Comparison of ENCODE assay signal across 16 cellular contexts in the genomic region with DNA sequence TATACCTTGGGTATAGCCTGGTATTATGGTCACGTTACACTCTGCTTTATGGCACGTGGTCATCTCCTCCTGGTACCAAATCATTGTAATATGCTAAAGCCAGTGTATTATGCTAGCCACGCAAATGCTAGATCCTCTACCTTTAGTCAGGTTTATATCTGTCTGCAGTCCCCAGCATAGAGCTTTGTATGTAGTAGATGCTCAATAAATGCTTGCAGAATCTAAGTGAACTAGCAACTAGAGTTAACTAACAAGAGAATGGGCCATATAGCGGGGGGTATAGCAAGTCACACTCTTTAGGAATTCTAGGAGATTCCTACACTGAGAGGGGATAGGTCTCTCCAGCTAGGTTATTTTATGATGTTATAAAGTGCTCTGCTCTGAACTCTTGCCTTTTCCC. TPM values are rescaled to one million over a fixed set of nuclear protein-coding genes. Genes with fewer than 3 reads are reported as not detected.
DNase-seq lines count a peak whose midpoint lies in the region; ATAC-seq and TF ChIP-seq lines count a peak whose summit lies in the region.
"Had no signal": no experiment of that assay in that cellular context is flagged by ENCODE, and none has a peak within 500 bp of the region (broad histone marks: within the 10 kb centered on the region; RNA-seq: fewer than 3 reads in every experiment).

No MANE protein-coding gene starts in this region.

- no peaks in the 10 kb centered on the region for H3K27me3 ChIP-seq in smooth muscle cell (ENCODE audit: low read depth)
- H3K27me3 ChIP-seq: BLaER1 treated with 17β-estradiol and CSF1 and Interleukin-3, amounts not matched to agents 10 nM and 100 nM had no signal

- no peaks in the 10 kb centered on the region for H3K36me3 ChIP-seq in smooth muscle cell (ENCODE audit: low read depth)

- no peak overlapping the region for H3K4me2 ChIP-seq in smooth muscle cell

- no peak overlapping the region for H3K9ac ChIP-seq in smooth muscle cell (ENCODE audit: low read depth)
- H3K9ac ChIP-seq: BLaER1 treated with 17β-estradiol and CSF1 and Interleukin-3, amounts not matched to agents 10 nM and 100 nM had no signal

- POLR2A ChIA-PET in T-cell (lab: Charles Lee): no interaction called here

- CTCF ChIA-PET in T-cell (lab: Charles Lee): no interaction called here

- 98% methylated on average over 4 of the region's 4 CpGs for WGBS in smooth muscle cell (ENCODE audit: low lambda C conversion rate)

- ATAC-seq in natural killer cell (no peak), T-cell (replicated peaks in 1 of 4) (no peak), GM18502 (IDR thresholded peaks at IDR 0.05; ENCODE audit: poor library complexity, unreplicated experiment) (no peak), left cardiac atrium (no peak)
- no peak for ATAC-seq in natural killer cell treated with Interleukin-12 subunit alpha and Interleukin-12 subunit beta and Interleukin-15 and Interleukin-18, amount 100 ng/mL, for 72 hours

- H2AFZ ChIP-seq in smooth muscle cell (ENCODE audit: low read depth): no peak overlapping the region

- peaks cover 3% of the 10 kb centered on the region for H3F3A ChIP-seq in smooth muscle cell (ENCODE audit: low read depth)

- intact Hi-C loops in natural killer cell (cut with micrococcal nuclease) (no loop called here), left cardiac atrium (cut with DNase I) (no loop called here)

- DNase-seq in natural killer cell (no peak), T-cell (no peak), smooth muscle cell (lab: John Stamatoyannopoulos, UW; ENCODE audit: unreplicated experiment) (no peak), left cardiac atrium (no peak)
- no peak for DNase-seq in natural killer cell treated with Interleukin-12 subunit alpha and Interleukin-12 subunit beta and Interleukin-15 and Interleukin-18, amount 100 ng/mL, for 72 hours (ENCODE audit: low spot score)
- DNase-seq: 8988T; AML-193; CD4-positive, CD25-positive, alpha-beta regulatory T cell; DMS79; EL; HFFc6 had no signal

- TF ChIP-seq CTCF in natural killer cell (IDR thresholded peaks at IDR 0.05): no peak
- no peak for TF ChIP-seq CTCF in nephron (IDR thresholded peaks at IDR 0.05; ENCODE audit: unreplicated experiment in 3 of 3)
- no peak for TF ChIP-seq CTCF in smooth muscle cell (IDR thresholded peaks at IDR 0.05; ENCODE audit: borderline replicate concordance, insufficient read depth, poor library complexity, severe bottlenecking)

- peaks cover 12% of the 10 kb centered on the region for H4K20me1 ChIP-seq in smooth muscle cell (ENCODE audit: low read depth)

- no peaks in the 10 kb centered on the region for H3K9me3 ChIP-seq in smooth muscle cell (replicated peaks; ENCODE audit: low read depth)
- H3K9me3 ChIP-seq: HAP-1 had no signal

- H3K27ac ChIP-seq in smooth muscle cell (ENCODE audit: low read depth): no peak overlapping the region
- H3K27ac ChIP-seq: BLaER1 treated with 17β-estradiol and CSF1 and Interleukin-3, amounts not matched to agents 10 nM and 100 nM had no signal

- no peak overlapping the region for H3K4me3 ChIP-seq in smooth muscle cell
- H3K4me3 ChIP-seq: BLaER1 treated with 17β-estradiol and CSF1 and Interleukin-3, amounts not matched to agents 10 nM and 100 nM; HAP-1 had no signal

- peaks cover 3% of the 10 kb centered on the region for H3K4me1 ChIP-seq in smooth muscle cell (ENCODE audit: low read depth)

- peaks cover 54% of the 10 kb centered on the region for H3K79me2 ChIP-seq in smooth muscle cell (ENCODE audit: low read depth)

- H3K4me1 Mint-ChIP-seq in natural killer cell (peaks cover 54 to 63% of the 10 kb centered on the region in 2 donors), T-cell (peaks cover 52 to 62% (median 58%) of the 10 kb centered on the region in 3 donors), nephron (peaks cover 26% of the 10 kb centered on the region)
- peaks cover 44 to 45% of the 10 kb centered on the region in 2 donors for H3K4me1 Mint-ChIP-seq in natural killer cell treated with Interleukin-12 subunit alpha and Interleukin-12 subunit beta and Interleukin-15 and Interleukin-18, amount 100 ng/mL, for 72 hours (ENCODE audit: low read depth in 2 of 2)

- no peak overlapping the region for H3K4me3 Mint-ChIP-seq in natural killer cell
- no peak overlapping the region for H3K4me3 Mint-ChIP-seq in natural killer cell treated with Interleukin-12 subunit alpha and Interleukin-12 subunit beta and Interleukin-15 and Interleukin-18, amount 100 ng/mL, for 72 hours
- no peak overlapping the region for H3K4me3 Mint-ChIP-seq in T-cell
- peak overlapping the region in 2 of 3 experiments; percentile 33 to 61 for H3K4me3 Mint-ChIP-seq in nephron
- H3K4me3 Mint-ChIP-seq: HFFc6 had no signal

- peak overlapping the region; percentile 39 to 98 for H3K27ac Mint-ChIP-seq in natural killer cell
- H3K27ac Mint-ChIP-seq in natural killer cell treated with Interleukin-12 subunit alpha and Interleukin-12 subunit beta and Interleukin-15 and Interleukin-18, amount 100 ng/mL, for 72 hours: no peak overlapping the region
- peak overlapping the region; percentile 2 to 44 for H3K27ac Mint-ChIP-seq in T-cell
- no peak overlapping the region for H3K27ac Mint-ChIP-seq in nephron
- H3K27ac Mint-ChIP-seq: HFFc6 had no signal

- H3K9me3 Mint-ChIP-seq in natural killer cell: no peaks in the 10 kb centered on the region
- H3K9me3 Mint-ChIP-seq in natural killer cell treated with Interleukin-12 subunit alpha and Interleukin-12 subunit beta and Interleukin-15 and Interleukin-18, amount 100 ng/mL, for 72 hours: no peaks in the 10 kb centered on the region
- no peaks in the 10 kb centered on the region for H3K9me3 Mint-ChIP-seq in T-cell
- peaks cover 3% of the 10 kb centered on the region for H3K9me3 Mint-ChIP-seq in nephron
- H3K9me3 Mint-ChIP-seq: HFFc6, IgD-negative memory B cell had no signal

- H3K36me3 Mint-ChIP-seq in natural killer cell: no peaks in the 10 kb centered on the region
- peaks cover 2% of the 10 kb centered on the region for H3K36me3 Mint-ChIP-seq in natural killer cell treated with Interleukin-12 subunit alpha and Interleukin-12 subunit beta and Interleukin-15 and Interleukin-18, amount 100 ng/mL, for 72 hours
- H3K36me3 Mint-ChIP-seq in T-cell: peaks cover 18% of the 10 kb centered on the region
- peaks cover 42% of the 10 kb centered on the region for H3K36me3 Mint-ChIP-seq in nephron (ENCODE audit: low read depth)
- H3K36me3 Mint-ChIP-seq: IgD-negative memory B cell had no signal

- H3K27me3 Mint-ChIP-seq in natural killer cell (ENCODE audit: low read depth in 2 of 2) (no peaks in the 10 kb centered on the region), T-cell (no peaks in the 10 kb centered on the region), nephron (ENCODE audit: low read depth) (no peaks in the 10 kb centered on the region)
- H3K27me3 Mint-ChIP-seq in natural killer cell treated with Interleukin-12 subunit alpha and Interleukin-12 subunit beta and Interleukin-15 and Interleukin-18, amount 100 ng/mL, for 72 hours: no peaks in the 10 kb centered on the region
- H3K27me3 Mint-ChIP-seq: CD4-positive, CD25-positive, alpha-beta regulatory T cell; IgD-negative memory B cell had no signal

RNA-seq across cellular contexts. Expression of a gene that starts 3.0 kb away (rescaled TPM):
- total RNA-seq in natural killer cell (100 to 1,000 TPM in 2 of 3 donors, 10 to 100 TPM in 1; 87.9 to 124 (median 119) TPM), T-cell (100 to 1,000 TPM in 1 of 5 donors, 10 to 100 TPM in 4; 71.0 to 103 (median 86.1) TPM), smooth muscle cell (36.9 and 40.4 TPM in 2 replicates), left cardiac atrium (10 to 100 TPM; 15.9 to 20.3 TPM)
- total RNA-seq in natural killer cell treated with Interleukin-12 subunit alpha and Interleukin-12 subunit beta and Interleukin-15 and Interleukin-18, amount 100 ng/mL, for 72 hours: 10 to 100 TPM; 71.0 to 78.0 TPM
- polyA plus RNA-seq in smooth muscle cell: 56.8 and 60.6 TPM in 2 replicates

RNA-seq across cellular contexts. Expression of a gene that starts 29.4 kb away (rescaled TPM):
- total RNA-seq in natural killer cell: 100 to 1,000 TPM; 161 to 199 (median 195) TPM
- total RNA-seq in natural killer cell treated with Interleukin-12 subunit alpha and Interleukin-12 subunit beta and Interleukin-15 and Interleukin-18, amount 100 ng/mL, for 72 hours: 100 to 1,000 TPM in 1 of 2 donors, 10 to 100 TPM in 1; 77.2 to 132 TPM
- total RNA-seq in T-cell: 10 to 100 TPM in 3 of 5 donors, 1 to 10 TPM in 2; 6.0 to 33.2 (median 12.1) TPM
- total RNA-seq in smooth muscle cell: 270 and 303 TPM in 2 replicates
- 518 and 596 TPM in 2 replicates for polyA plus RNA-seq in smooth muscle cell
- 100 to 1,000 TPM; 146 to 235 TPM for total RNA-seq in left cardiac atrium

RNA-seq across cellular contexts. Expression of a gene that starts 37.6 kb away (rescaled TPM):
- total RNA-seq in natural killer cell: under 1 TPM in 1 of 3 donors, not detected in 2; 0.26 TPM
- not detected for total RNA-seq in natural killer cell treated with Interleukin-12 subunit alpha and Interleukin-12 subunit beta and Interleukin-15 and Interleukin-18, amount 100 ng/mL, for 72 hours
- total RNA-seq in T-cell: under 1 TPM; 0.15 to 0.77 (median 0.38) TPM
- 0.40 and 1.2 TPM in 2 replicates for total RNA-seq in smooth muscle cell
- polyA plus RNA-seq in smooth muscle cell: 4.7 and 5.2 TPM in 2 replicates
- total RNA-seq in left cardiac atrium: 1 to 10 TPM; 4.9 to 5.1 TPM
- total RNA-seq: CD4-positive, CD25-positive, alpha-beta regulatory T cell had no signal
- polyA plus RNA-seq: CD4-positive, CD25-positive, alpha-beta regulatory T cell had no signal

RNA-seq across cellular contexts. Expression of a gene that starts 57.9 kb away (rescaled TPM):
- 100 to 1,000 TPM; 231 to 244 (median 233) TPM for total RNA-seq in natural killer cell
- 100 to 1,000 TPM; 213 to 259 TPM for total RNA-seq in natural killer cell treated with Interleukin-12 subunit alpha and Interleukin-12 subunit beta and Interleukin-15 and Interleukin-18, amount 100 ng/mL, for 72 hours
- total RNA-seq in T-cell: 100 to 1,000 TPM; 115 to 189 (median 138) TPM
- total RNA-seq in smooth muscle cell: 238 and 264 TPM in 2 replicates
- 100 and 114 TPM in 2 replicates for polyA plus RNA-seq in smooth muscle cell
- 10 to 100 TPM; 48.1 to 59.9 TPM for total RNA-seq in left cardiac atrium

RNA-seq across cellular contexts. Expression of a gene that starts 58.6 kb away (rescaled TPM):
- total RNA-seq in natural killer cell: 10 to 100 TPM; 23.5 to 32.3 (median 30.1) TPM
- 10 to 100 TPM; 11.9 to 19.2 TPM for total RNA-seq in natural killer cell treated with Interleukin-12 subunit alpha and Interleukin-12 subunit beta and Interleukin-15 and Interleukin-18, amount 100 ng/mL, for 72 hours
- total RNA-seq in T-cell: 10 to 100 TPM; 15.9 to 33.7 (median 17.7) TPM
- total RNA-seq in smooth muscle cell: 17.2 and 28.0 TPM in 2 replicates
- 11.8 and 16.3 TPM in 2 replicates for polyA plus RNA-seq in smooth muscle cell
- total RNA-seq in left cardiac atrium: 10 to 100 TPM; 13.9 to 14.2 TPM

Comparison
In these comparisons a context has a peak if more than half of its experiments do, and no peak if none do; other contexts are left out.
1. H3K27ac Mint-ChIP-seq: peak in natural killer cell (2 of 2) and T-cell (2 of 2); none in natural killer cell treated with Interleukin-12 subunit alpha and Interleukin-12 subunit beta and Interleukin-15 and Interleukin-18, amount 100 ng/mL, for 72 hours (0 of 2) and nephron (0 of 3).
2. H3K4me3 Mint-ChIP-seq: peak in nephron (2 of 3); none in natural killer cell (single experiment), natural killer cell treated with Interleukin-12 subunit alpha and Interleukin-12 subunit beta and Interleukin-15 and Interleukin-18, amount 100 ng/mL, for 72 hours (single experiment) and T-cell (0 of 3).